8 cellular contexts compared by ENCODE assay signal in genomic region chr1:200483491-200484143, GRCh38.
DNase-seq lines count a peak whose midpoint lies in the region; ATAC-seq, FAIRE-seq and TF ChIP-seq lines count a peak whose summit lies in the region.

No MANE protein-coding gene starts in this region.

- POLR2A ChIA-PET in CD8-positive, alpha-beta T cell (lab: Charles Lee), result no interaction called here

- H3K4me3 Mint-ChIP-seq in CD8-positive, alpha-beta T cell, result no peak overlapping the region
- peak overlapping the region; percentile 27 for H3K4me3 Mint-ChIP-seq in chondrocyte (ENCODE audit: unreplicated experiment)

- no peak overlapping the region for H3K27ac ChIP-seq in CD8-positive, alpha-beta T cell (ENCODE audit: low read depth, low read length)
- H3K27ac ChIP-seq in small intestine (ENCODE audit: low read depth in 1 of 2, low read length in 1 of 2) (no peak overlapping the region), testis (no peak overlapping the region)

- no peaks in the 10 kb centered on the region for H3K9me3 Mint-ChIP-seq in CD8-positive, alpha-beta T cell
- no peaks in the 10 kb centered on the region for H3K9me3 Mint-ChIP-seq in chondrocyte (ENCODE audit: low read depth)

- FAIRE-seq in small intestine (lab: Jason Lieb, UNC), result no peak

- intact Hi-C loops in CD8-positive, alpha-beta T cell (cut with DNase I, micrococcal nuclease), result no loop called here
- intact Hi-C loops in testis (cut with DNase I; ENCODE audit: low total_unique reads), result no loop called here

- TF ChIP-seq CTCF in CD8-positive, alpha-beta T cell (IDR thresholded peaks at IDR 0.05), result no peak
- TF ChIP-seq CTCF in chondrocyte (IDR thresholded peaks at IDR 0.05) (peak; percentile 47), testis (IDR thresholded peaks at IDR 0.05) (no peak)

- peak; percentile 72 for ATAC-seq in CD8-positive, alpha-beta T cell
- ATAC-seq in GM19455 (IDR thresholded peaks at IDR 0.05; ENCODE audit: unreplicated experiment) (peak; percentile 100), HG03378 (IDR thresholded peaks at IDR 0.05; ENCODE audit: unreplicated experiment) (peak; percentile 100)

- no peaks in the 10 kb centered on the region for H3K9me3 ChIP-seq in CD8-positive, alpha-beta T cell (ENCODE audit: low read length)
- H3K9me3 ChIP-seq in small intestine (ENCODE audit: control insufficient read depth, low read depth) (no peaks in the 10 kb centered on the region), testis (no peaks in the 10 kb centered on the region)

- no peaks in the 10 kb centered on the region for H3K36me3 ChIP-seq in CD8-positive, alpha-beta T cell (ENCODE audit: insufficient read depth, low read length)
- no peaks in the 10 kb centered on the region for H3K36me3 ChIP-seq in small intestine (ENCODE audit: control insufficient read depth in 2 of 2, insufficient read depth in 2 of 2, low read length in 2 of 2)
- H3K36me3 ChIP-seq in testis (ENCODE audit: low read depth, missing control alignments), result no peaks in the 10 kb centered on the region

- peaks cover 18% of the 10 kb centered on the region for H3K27me3 Mint-ChIP-seq in CD8-positive, alpha-beta T cell (ENCODE audit: low read depth)
- H3K27me3 Mint-ChIP-seq in chondrocyte (ENCODE audit: low read depth), result no peaks in the 10 kb centered on the region

- CTCF ChIA-PET in CD8-positive, alpha-beta T cell (lab: Charles Lee), result interaction anchor here (0.7 to 1.3 kb wide), 3 partner anchors 10 to 204 kb away, joined by 3 to 4 read pairs (median 3); no protein-coding TSS in a partner anchor

- H3K4me3 ChIP-seq in CD8-positive, alpha-beta T cell (ENCODE audit: low read depth, low read length), result no peak overlapping the region
- no peak overlapping the region for H3K4me3 ChIP-seq in small intestine (ENCODE audit: low read depth in 1 of 2, low read length in 2 of 2)
- no peak overlapping the region for H3K4me3 ChIP-seq in testis

- H3K4me1 ChIP-seq in CD8-positive, alpha-beta T cell (ENCODE audit: insufficient read depth, low read length), result no peaks in the 10 kb centered on the region
- H3K4me1 ChIP-seq in small intestine (ENCODE audit: control insufficient read depth in 2 of 2, insufficient read depth in 1 of 2, low read depth in 1 of 2, low read length in 1 of 2) (peaks cover 0 to 7% of the 10 kb centered on the region in 2 donors), testis (no peaks in the 10 kb centered on the region)

- peak in 3 of 7 experiments; percentile 5 to 33 (median 13) for DNase-seq in CD8-positive, alpha-beta T cell
- DNase-seq in T-helper 22 cell (ENCODE audit: low read depth) (peak; percentile 22), chondrocyte (ENCODE audit: low spot score) (no peak), small intestine (peak; percentile 74), NCI-H748 treated with DMSO at 0.1 percent for 48 hours (lab: John Stamatoyannopoulos, UW) (no peak), testis (no peak)

- WGBS in small intestine, 3 donors, result 14 to 26% (median 19%) methylated on average over 5 of the region's 5 CpGs
- 48 to 55% methylated on average over 5 of the region's 5 CpGs for WGBS in testis, 2 donors

- no peak for TF ChIP-seq POLR2A in testis (IDR thresholded peaks at IDR 0.05)

- H3K27me3 ChIP-seq in CD8-positive, alpha-beta T cell (ENCODE audit: insufficient read depth, low read length), result no peaks in the 10 kb centered on the region
- H3K27me3 ChIP-seq in small intestine (ENCODE audit: control insufficient read depth in 2 of 2, insufficient read depth in 2 of 2, low read length in 2 of 2) (no peaks in the 10 kb centered on the region), testis (no peaks in the 10 kb centered on the region)

- no peak overlapping the region for H3K27ac Mint-ChIP-seq in CD8-positive, alpha-beta T cell
- H3K27ac Mint-ChIP-seq in chondrocyte (ENCODE audit: unreplicated experiment), result peak overlapping the region; percentile 86

- H3K4me1 Mint-ChIP-seq in CD8-positive, alpha-beta T cell (ENCODE audit: low read depth), result no peaks in the 10 kb centered on the region
- H3K4me1 Mint-ChIP-seq in chondrocyte (ENCODE audit: low read depth), result peaks cover 39% of the 10 kb centered on the region

- H3K36me3 Mint-ChIP-seq in CD8-positive, alpha-beta T cell, result no peaks in the 10 kb centered on the region
- no peaks in the 10 kb centered on the region for H3K36me3 Mint-ChIP-seq in chondrocyte (ENCODE audit: low read depth)

Comparison
In these comparisons a context has a peak if more than half of its experiments do, and no peak if none do; other contexts are left out.
1. DNase-seq: peak in T-helper 22 cell (single experiment) and small intestine (single experiment); none in chondrocyte (single experiment), NCI-H748 treated with DMSO at 0.1 percent for 48 hours (single experiment) and testis (single experiment).
2. Peak in every context shown above with its lines, with median percentiles within 50 percentile points of each other: ATAC-seq.